32 cellular contexts compared by ENCODE assay signal in genomic region chr7:45197461-45197860, GRCh38. TPM values are rescaled to one million over a fixed set of nuclear protein-coding genes. Genes with fewer than 3 reads are reported as not detected.
"Had no signal": no experiment of that assay in that cellular context is flagged by ENCODE, and none has a peak within 500 bp of the region (broad histone marks: within the 10 kb centered on the region; RNA-seq: fewer than 3 reads in every experiment).

No MANE protein-coding gene starts in this region.

- H3K4me3 ChIP-seq: ascending aorta, breast epithelium, cardiac muscle cell, coronary artery, dorsolateral prefrontal cortex had no signal

- H3K27ac ChIP-seq: ascending aorta, breast epithelium, cardiac muscle cell, coronary artery, dorsolateral prefrontal cortex, WERI-Rb-1 had no signal

- H3K9me3 ChIP-seq: ascending aorta, breast epithelium had no signal

- H3K4me1 ChIP-seq: ascending aorta, breast epithelium had no signal

- H3K27me3 ChIP-seq: ascending aorta, breast epithelium, cardiac muscle cell, dorsolateral prefrontal cortex had no signal

- DNase-seq: activated B cell treated with CpG ODN at 0.5 μM for 24 hours; activated CD4-positive, alpha-beta memory T cell treated with anti-CD3 and anti-CD28 coated beads, Interleukin-2, amount 10 ng/mL, durations not matched to agents 7 days and 5 days; activated CD4-positive, alpha-beta T cell treated with anti-CD3 and anti-CD28 coated beads, Interleukin-2, amount 10 ng/mL, durations not matched to agents 7 days and 5 days; activated CD4-positive, alpha-beta T cell treated with anti-CD3 and anti-CD28 coated beads, Interleukin-2, amount 50 U/mL, for 4 hours; activated CD8-positive, alpha-beta memory T cell treated with anti-CD3 and anti-CD28 coated beads, Interleukin-2, amount 10 ng/mL, durations not matched to agents 7 days and 5 days; activated CD8-positive, alpha-beta memory T cell treated with anti-CD3 and anti-CD28 coated beads, Interleukin-2, amount 50 U/mL, for 4 hours; activated gamma-delta T cell treated with Interleukin-2 at 50 U/mL for 16 hours; activated naive CD4-positive, alpha-beta T cell treated with Interleukin-2 at 50 U/mL for 16 hours; activated naive CD8-positive, alpha-beta T cell treated with anti-CD3 and anti-CD28 coated beads, Interleukin-2, amount 10 ng/mL, durations not matched to agents 7 days and 5 days; activated T-cell treated with anti-CD3 and anti-CD28 coated beads, Interleukin-2, amount 50 U/mL, for 1 hour; effector memory CD4-positive, alpha-beta T cell; endodermal cell; foreskin fibroblast; T-helper 1 cell; T-helper 17 cell; T1000; WERI-Rb-1 had no signal

- ATAC-seq: activated CD4-positive, CD25-positive, alpha-beta regulatory T cell treated with anti-CD3 and anti-CD28 coated beads, Interleukin-2, amount 50 U/mL, for 24 hours; activated CD8-positive, alpha-beta memory T cell treated with anti-CD3 and anti-CD28 coated beads, Interleukin-2, amount 10 ng/mL, durations not matched to agents 7 days and 5 days; activated naive CD4-positive, alpha-beta T cell treated with anti-CD3 and anti-CD28 coated beads, Interleukin-2, amount 50 U/mL, for 72 hours; esophagus mucosa; T-helper 17 cell had no signal

- H3K36me3 ChIP-seq: ascending aorta, breast epithelium, cardiac muscle cell, WERI-Rb-1 had no signal

- H3K36me3 Mint-ChIP-seq: brain had no signal

- H3K4me1 Mint-ChIP-seq: activated B cell treated with CpG ODN at 0.5 μM for 24 hours; brain; central memory CD8-positive, alpha-beta T cell; endodermal cell; T-helper 17 cell had no signal

- H3K9me3 Mint-ChIP-seq: activated B cell treated with CpG ODN at 0.5 μM for 24 hours; brain; central memory CD8-positive, alpha-beta T cell; T-helper 2 cell treated with Interferon-gamma antibody and Interleukin-4, amounts not matched to agents 5 μg/mL and 100 μg/mL, for 36 hours had no signal

- H3K27ac Mint-ChIP-seq: activated B cell treated with CpG ODN at 0.5 μM for 24 hours; activated CD4-positive, alpha-beta memory T cell treated with anti-CD3 and anti-CD28 coated beads, Interleukin-2, amount 10 ng/mL, durations not matched to agents 7 days and 5 days; activated CD4-positive, alpha-beta T cell treated with anti-CD3 and anti-CD28 coated beads, Interleukin-2, amount 10 ng/mL, durations not matched to agents 7 days and 5 days; activated CD8-positive, alpha-beta memory T cell treated with anti-CD3 and anti-CD28 coated beads, Interleukin-2, amount 10 ng/mL, durations not matched to agents 7 days and 5 days; activated naive CD4-positive, alpha-beta T cell treated with anti-CD3 and anti-CD28 coated beads, Interleukin-2, amount 50 U/mL, for 72 hours; activated naive CD8-positive, alpha-beta T cell treated with anti-CD3 and anti-CD28 coated beads, Interleukin-2, amount 10 ng/mL, durations not matched to agents 7 days and 5 days; activated T-helper 2 cell treated with anti-CD3 and anti-CD28 coated beads, Interferon-gamma antibody, Interleukin-2, Interleukin-4, amounts not matched to agents 10 μg/mL and 5 μg/mL and 100 μg/mL, durations not matched to agents 14 hours and 24 hours and 36 hours; brain; dendritic cell treated with granulocyte-macrophage colony-stimulating factor and Interleukin-4, amounts not matched to agents 40 ng/mL and 50 ng/mL, for 4 days; endodermal cell; T-helper 17 cell; T-helper 2 cell treated with Interferon-gamma antibody and Interleukin-4, amounts not matched to agents 5 μg/mL and 100 μg/mL, for 36 hours had no signal

- H3K4me3 Mint-ChIP-seq: activated B cell treated with CpG ODN at 0.5 μM for 24 hours; activated CD4-positive, alpha-beta memory T cell treated with anti-CD3 and anti-CD28 coated beads, Interleukin-2, amount 10 ng/mL, durations not matched to agents 7 days and 5 days; activated CD4-positive, alpha-beta T cell treated with anti-CD3 and anti-CD28 coated beads, Interleukin-2, amount 10 ng/mL, durations not matched to agents 7 days and 5 days; activated CD8-positive, alpha-beta memory T cell treated with anti-CD3 and anti-CD28 coated beads, Interleukin-2, amount 10 ng/mL, durations not matched to agents 7 days and 5 days; activated naive CD8-positive, alpha-beta T cell treated with anti-CD3 and anti-CD28 coated beads, Interleukin-2, amount 10 ng/mL, durations not matched to agents 7 days and 5 days; brain; central memory CD8-positive, alpha-beta T cell; dendritic cell treated with granulocyte-macrophage colony-stimulating factor and Interleukin-4, amounts not matched to agents 40 ng/mL and 50 ng/mL, for 4 days; endodermal cell; T-helper 17 cell; T-helper 2 cell treated with Interferon-gamma antibody and Interleukin-4, amounts not matched to agents 5 μg/mL and 100 μg/mL, for 36 hours had no signal

RNA-seq across cellular contexts. Expression of gene RAMP3, which starts 39.9 kb away (rescaled TPM):
- total RNA-seq: activated B cell treated with CpG ODN at 0.5 μM for 24 hours; activated CD4-positive, alpha-beta memory T cell treated with anti-CD3 and anti-CD28 coated beads, Interleukin-2, amount 10 ng/mL, durations not matched to agents 7 days and 5 days; activated CD4-positive, alpha-beta T cell treated with anti-CD3 and anti-CD28 coated beads, Interleukin-2, amount 10 ng/mL, durations not matched to agents 7 days and 5 days; activated CD8-positive, alpha-beta memory T cell treated with anti-CD3 and anti-CD28 coated beads for 36 hours; activated CD8-positive, alpha-beta memory T cell treated with anti-CD3 and anti-CD28 coated beads, Interleukin-2, amount 10 ng/mL, durations not matched to agents 7 days and 5 days; activated naive CD8-positive, alpha-beta T cell treated with anti-CD3 and anti-CD28 coated beads, Interleukin-2, amount 10 ng/mL, durations not matched to agents 7 days and 5 days; cardiac muscle cell; endodermal cell; epithelial cell of proximal tubule had no signal
- polyA plus RNA-seq: cardiac muscle cell had no signal
